ENCODE assay signal across 1 cellular context in the genomic region with DNA sequence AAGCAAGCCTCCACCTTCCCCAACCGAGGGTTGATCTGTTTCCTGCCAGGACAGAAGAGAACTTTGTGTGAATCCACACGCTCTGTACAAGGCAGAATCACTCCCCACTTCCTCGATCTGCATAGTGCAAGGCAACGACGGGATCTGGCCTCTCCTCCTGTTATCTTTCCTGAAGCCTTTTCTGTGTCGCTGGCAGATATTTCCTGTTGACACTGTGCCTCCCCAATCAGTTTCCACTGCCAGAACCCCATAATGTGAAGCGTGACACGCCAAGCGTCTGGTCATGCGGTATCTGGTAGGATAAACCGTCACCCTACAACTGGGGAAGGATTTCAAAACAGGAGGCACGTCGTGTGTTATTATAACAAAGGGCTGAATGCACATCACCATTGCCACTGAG.
TF ChIP-seq lines count a peak whose summit lies in the region.

No MANE protein-coding gene starts in this region.

TF ChIP-seq in WTC11, 78 proteins besides CTCF, POLR2A, EP300 and RAD21 (continued from another document):
- TF ChIP-seq, protein P1, sequence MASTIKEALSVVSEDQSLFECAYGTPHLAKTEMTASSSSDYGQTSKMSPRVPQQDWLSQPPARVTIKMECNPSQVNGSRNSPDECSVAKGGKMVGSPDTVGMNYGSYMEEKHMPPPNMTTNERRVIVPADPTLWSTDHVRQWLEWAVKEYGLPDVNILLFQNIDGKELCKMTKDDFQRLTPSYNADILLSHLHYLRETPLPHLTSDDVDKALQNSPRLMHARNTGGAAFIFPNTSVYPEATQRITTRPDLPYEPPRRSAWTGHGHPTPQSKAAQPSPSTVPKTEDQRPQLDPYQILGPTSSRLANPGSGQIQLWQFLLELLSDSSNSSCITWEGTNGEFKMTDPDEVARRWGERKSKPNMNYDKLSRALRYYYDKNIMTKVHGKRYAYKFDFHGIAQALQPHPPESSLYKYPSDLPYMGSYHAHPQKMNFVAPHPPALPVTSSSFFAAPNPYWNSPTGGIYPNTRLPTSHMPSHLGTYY (CRISPR knock-in tag; IDR thresholded peaks at IDR 0.05): no peak
- TF ChIP-seq MYBL2 (CRISPR knock-in tag; IDR thresholded peaks at IDR 0.05) (no peak), MXD4 (CRISPR knock-in tag; IDR thresholded peaks at IDR 0.05; ENCODE audit: borderline replicate concordance) (no peak), ZNF121 (CRISPR knock-in tag; IDR thresholded peaks at IDR 0.05) (no peak), ESRRA (CRISPR knock-in tag; IDR thresholded peaks at IDR 0.05; ENCODE audit: borderline replicate concordance) (no peak), ZNF416 (CRISPR knock-in tag; IDR thresholded peaks at IDR 0.05) (no peak), SMAD3 (CRISPR knock-in tag; IDR thresholded peaks at IDR 0.05; ENCODE audit: borderline replicate concordance) (no peak), JUN (CRISPR knock-in tag; IDR thresholded peaks at IDR 0.05) (no peak)
- TF ChIP-seq, protein P2, sequence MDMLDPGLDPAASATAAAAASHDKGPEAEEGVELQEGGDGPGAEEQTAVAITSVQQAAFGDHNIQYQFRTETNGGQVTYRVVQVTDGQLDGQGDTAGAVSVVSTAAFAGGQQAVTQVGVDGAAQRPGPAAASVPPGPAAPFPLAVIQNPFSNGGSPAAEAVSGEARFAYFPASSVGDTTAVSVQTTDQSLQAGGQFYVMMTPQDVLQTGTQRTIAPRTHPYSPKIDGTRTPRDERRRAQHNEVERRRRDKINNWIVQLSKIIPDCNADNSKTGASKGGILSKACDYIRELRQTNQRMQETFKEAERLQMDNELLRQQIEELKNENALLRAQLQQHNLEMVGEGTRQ (CRISPR knock-in tag; IDR thresholded peaks at IDR 0.05): no peak
- TF ChIP-seq, protein P3, sequence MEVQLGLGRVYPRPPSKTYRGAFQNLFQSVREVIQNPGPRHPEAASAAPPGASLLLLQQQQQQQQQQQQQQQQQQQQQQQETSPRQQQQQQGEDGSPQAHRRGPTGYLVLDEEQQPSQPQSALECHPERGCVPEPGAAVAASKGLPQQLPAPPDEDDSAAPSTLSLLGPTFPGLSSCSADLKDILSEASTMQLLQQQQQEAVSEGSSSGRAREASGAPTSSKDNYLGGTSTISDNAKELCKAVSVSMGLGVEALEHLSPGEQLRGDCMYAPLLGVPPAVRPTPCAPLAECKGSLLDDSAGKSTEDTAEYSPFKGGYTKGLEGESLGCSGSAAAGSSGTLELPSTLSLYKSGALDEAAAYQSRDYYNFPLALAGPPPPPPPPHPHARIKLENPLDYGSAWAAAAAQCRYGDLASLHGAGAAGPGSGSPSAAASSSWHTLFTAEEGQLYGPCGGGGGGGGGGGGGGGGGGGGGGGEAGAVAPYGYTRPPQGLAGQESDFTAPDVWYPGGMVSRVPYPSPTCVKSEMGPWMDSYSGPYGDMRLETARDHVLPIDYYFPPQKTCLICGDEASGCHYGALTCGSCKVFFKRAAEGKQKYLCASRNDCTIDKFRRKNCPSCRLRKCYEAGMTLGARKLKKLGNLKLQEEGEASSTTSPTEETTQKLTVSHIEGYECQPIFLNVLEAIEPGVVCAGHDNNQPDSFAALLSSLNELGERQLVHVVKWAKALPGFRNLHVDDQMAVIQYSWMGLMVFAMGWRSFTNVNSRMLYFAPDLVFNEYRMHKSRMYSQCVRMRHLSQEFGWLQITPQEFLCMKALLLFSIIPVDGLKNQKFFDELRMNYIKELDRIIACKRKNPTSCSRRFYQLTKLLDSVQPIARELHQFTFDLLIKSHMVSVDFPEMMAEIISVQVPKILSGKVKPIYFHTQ (CRISPR knock-in tag; IDR thresholded peaks at IDR 0.05): no peak
TF ChIP-seq in WTC11: peak in this region for 0.
